ENCODE assay signal across 1 cellular context in the genomic region with DNA sequence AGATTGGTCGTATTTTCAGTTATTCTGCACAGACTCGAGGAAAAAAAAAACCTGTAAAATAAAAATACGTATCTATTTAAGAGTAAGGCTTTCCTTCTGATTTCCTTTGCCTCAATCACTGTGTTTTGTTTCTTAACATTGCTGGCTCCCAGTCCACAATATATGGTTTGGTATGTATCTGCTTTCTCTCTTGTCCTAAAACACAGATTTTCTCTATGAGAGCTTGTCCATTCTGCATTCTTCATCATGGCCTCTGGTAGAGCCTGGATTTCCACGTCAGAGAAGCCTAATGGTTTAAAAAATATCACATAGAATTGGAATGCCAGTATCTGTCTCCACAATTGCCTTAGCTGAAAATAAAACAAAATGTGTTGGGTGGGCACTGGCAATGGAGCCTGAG.
TF ChIP-seq lines count a peak whose summit lies in the region.

No MANE protein-coding gene starts in this region.

TF ChIP-seq in HepG2, 621 proteins besides CTCF, POLR2A, EP300 and RAD21:
- no peak for TF ChIP-seq MEIS1 (CRISPR knock-in tag; IDR thresholded peaks at IDR 0.05; ENCODE audit: borderline replicate concordance)
- TF ChIP-seq ZNF282 (IDR thresholded peaks at IDR 0.05; ENCODE audit: partially characterized antibody) = no peak
- TF ChIP-seq PAF1 (CRISPR knock-in tag; IDR thresholded peaks at IDR 0.05) = no peak
- no peak for TF ChIP-seq HOXA5 (CRISPR knock-in tag; IDR thresholded peaks at IDR 0.05)
- TF ChIP-seq, protein P1, sequence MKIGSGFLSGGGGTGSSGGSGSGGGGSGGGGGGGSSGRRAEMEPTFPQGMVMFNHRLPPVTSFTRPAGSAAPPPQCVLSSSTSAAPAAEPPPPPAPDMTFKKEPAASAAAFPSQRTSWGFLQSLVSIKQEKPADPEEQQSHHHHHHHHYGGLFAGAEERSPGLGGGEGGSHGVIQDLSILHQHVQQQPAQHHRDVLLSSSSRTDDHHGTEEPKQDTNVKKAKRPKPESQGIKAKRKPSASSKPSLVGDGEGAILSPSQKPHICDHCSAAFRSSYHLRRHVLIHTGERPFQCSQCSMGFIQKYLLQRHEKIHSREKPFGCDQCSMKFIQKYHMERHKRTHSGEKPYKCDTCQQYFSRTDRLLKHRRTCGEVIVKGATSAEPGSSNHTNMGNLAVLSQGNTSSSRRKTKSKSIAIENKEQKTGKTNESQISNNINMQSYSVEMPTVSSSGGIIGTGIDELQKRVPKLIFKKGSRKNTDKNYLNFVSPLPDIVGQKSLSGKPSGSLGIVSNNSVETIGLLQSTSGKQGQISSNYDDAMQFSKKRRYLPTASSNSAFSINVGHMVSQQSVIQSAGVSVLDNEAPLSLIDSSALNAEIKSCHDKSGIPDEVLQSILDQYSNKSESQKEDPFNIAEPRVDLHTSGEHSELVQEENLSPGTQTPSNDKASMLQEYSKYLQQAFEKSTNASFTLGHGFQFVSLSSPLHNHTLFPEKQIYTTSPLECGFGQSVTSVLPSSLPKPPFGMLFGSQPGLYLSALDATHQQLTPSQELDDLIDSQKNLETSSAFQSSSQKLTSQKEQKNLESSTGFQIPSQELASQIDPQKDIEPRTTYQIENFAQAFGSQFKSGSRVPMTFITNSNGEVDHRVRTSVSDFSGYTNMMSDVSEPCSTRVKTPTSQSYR (CRISPR knock-in tag; IDR thresholded peaks at IDR 0.05; ENCODE audit: borderline replicate concordance) = no peak
- no peak for TF ChIP-seq ZNF530 (CRISPR knock-in tag; IDR thresholded peaks at IDR 0.05; ENCODE audit: low read depth)
- no peak for TF ChIP-seq PLRG1 (conservative IDR thresholded peaks at IDR 0.05)
